ENCODE assay signal across 13 cellular contexts in genomic region chr16:85453-85782, GRCh38. TPM values are rescaled to one million over a fixed set of nuclear protein-coding genes. Genes with fewer than 3 reads are reported as not detected.
DNase-seq lines count a peak whose midpoint lies in the region; ATAC-seq, FAIRE-seq and TF ChIP-seq lines count a peak whose summit lies in the region.
"Had no signal": no experiment of that assay in that cellular context is flagged by ENCODE, and none has a peak within 500 bp of the region (broad histone marks: within the 10 kb centered on the region; RNA-seq: fewer than 3 reads in every experiment).

No MANE protein-coding gene starts in this region.

- H3K4me1 ChIP-seq in heart right ventricle (peaks cover 16 to 34% (median 30%) of the 10 kb centered on the region in 9 donors), astrocyte (ENCODE audit: insufficient read depth, low read length) (peaks cover 34% of the 10 kb centered on the region), urinary bladder (ENCODE audit: insufficient read depth) (no peaks in the 10 kb centered on the region)
- H3K4me1 ChIP-seq: pancreas had no signal

- no peak for DNase-seq in heart right ventricle
- no peak for DNase-seq in cardiac septum (ENCODE audit: low spot score)
- no peak for DNase-seq in astrocyte (ENCODE audit: low read depth)
- DNase-seq in nephron progenitor cell: no peak
- no peak for DNase-seq in NAMALWA (ENCODE audit: low spot score)
- no peak for DNase-seq in GM10266 (ENCODE audit: extremely low spot score)
- DNase-seq: NCI-H446 treated with DMSO at 0.1 percent for 48 hours, WERI-Rb-1 had no signal

- FAIRE-seq in astrocyte (lab: Jason Lieb, UNC): no peak
- FAIRE-seq: frontal cortex, pancreas had no signal

- H3K4me2 ChIP-seq in astrocyte (ENCODE audit: low read length): peak overlapping the region; percentile 67

- H3K9ac ChIP-seq in astrocyte (ENCODE audit: low read length): peak overlapping the region; percentile 56

- H3K36me3 Mint-ChIP-seq in astrocyte (ENCODE audit: low read depth, unreplicated experiment): peaks cover 9% of the 10 kb centered on the region
- peaks cover 10% of the 10 kb centered on the region for H3K36me3 Mint-ChIP-seq in nephron progenitor cell (ENCODE audit: low read depth)

- peaks cover 61% of the 10 kb centered on the region for H4K20me1 ChIP-seq in astrocyte (ENCODE audit: insufficient read depth, low read length)

- intact Hi-C loops in heart right ventricle (cut with DNase I): no loop called here
- intact Hi-C loops in cardiac septum (cut with DNase I): no loop called here

- H3K27ac Mint-ChIP-seq in astrocyte (ENCODE audit: unreplicated experiment) (no peak overlapping the region), nephron progenitor cell (peak overlapping the region; percentile 29)

- H2AFZ ChIP-seq in astrocyte (ENCODE audit: low read depth, low read length): no peak overlapping the region

- H3K9me3 ChIP-seq in heart right ventricle (no peaks in the 10 kb centered on the region), astrocyte (ENCODE audit: insufficient read depth, low read depth, low read length) (no peaks in the 10 kb centered on the region)
- H3K9me3 ChIP-seq: pancreas, SJSA1 had no signal

- no peaks in the 10 kb centered on the region for H3K27me3 Mint-ChIP-seq in astrocyte (ENCODE audit: low read depth, unreplicated experiment)
- no peaks in the 10 kb centered on the region for H3K27me3 Mint-ChIP-seq in nephron progenitor cell (ENCODE audit: low read depth, poor library complexity)

- H3K79me2 ChIP-seq in astrocyte (ENCODE audit: insufficient read depth, low read length): peaks cover 13% of the 10 kb centered on the region

- 69 to 79% methylated on average over 16 of the region's 16 CpGs for WGBS in heart right ventricle, 2 donors
- 78% methylated on average over 16 of the region's 16 CpGs for WGBS in urinary bladder

- H3K27me3 ChIP-seq in heart right ventricle: no peaks in the 10 kb centered on the region
- H3K27me3 ChIP-seq in astrocyte (ENCODE audit: insufficient read depth, low read length): no peaks in the 10 kb centered on the region
- H3K27me3 ChIP-seq: pancreas, SJSA1 had no signal

- peaks cover 0 to 77% (median 30%) of the 10 kb centered on the region in 9 donors for H3K36me3 ChIP-seq in heart right ventricle
- peaks cover 2% of the 10 kb centered on the region for H3K36me3 ChIP-seq in astrocyte (ENCODE audit: insufficient read depth, low read length)
- H3K36me3 ChIP-seq in urinary bladder (ENCODE audit: insufficient read depth): peaks cover 2% of the 10 kb centered on the region

- H3K27ac ChIP-seq in heart right ventricle: peak overlapping the region; percentile 44 to 81 (median 72)
- H3K27ac ChIP-seq in astrocyte (ENCODE audit: low read depth, low read length): no peak overlapping the region
- peak overlapping the region; percentile 48 for H3K27ac ChIP-seq in urinary bladder (ENCODE audit: low read depth)
- H3K27ac ChIP-seq: WERI-Rb-1 had no signal

- H3K4me3 Mint-ChIP-seq in astrocyte (ENCODE audit: unreplicated experiment): no peak overlapping the region
- no peak overlapping the region for H3K4me3 Mint-ChIP-seq in nephron progenitor cell

- peaks cover 14% of the 10 kb centered on the region for H3K4me1 Mint-ChIP-seq in astrocyte (ENCODE audit: low read depth, unreplicated experiment)
- peaks cover 18% of the 10 kb centered on the region for H3K4me1 Mint-ChIP-seq in nephron progenitor cell

- H3K4me3 ChIP-seq in heart right ventricle (peak overlapping the region in 1 of 10 donors; percentile 2), astrocyte (ENCODE audit: insufficient read depth, low read depth, low read length) (no peak overlapping the region), urinary bladder (ENCODE audit: low read depth, low read length) (no peak overlapping the region)
- H3K4me3 ChIP-seq: pancreas, SJSA1 had no signal

- no peak for TF ChIP-seq CTCF in heart right ventricle (IDR thresholded peaks at IDR 0.05)
- no peak for TF ChIP-seq CTCF in astrocyte (IDR thresholded peaks at IDR 0.05; ENCODE audit: insufficient read depth, low read depth, low read length)
- TF ChIP-seq CTCF in nephron progenitor cell (IDR thresholded peaks at IDR 0.05): no peak
- no peak for TF ChIP-seq CTCF in GM10266 (IDR thresholded peaks at IDR 0.05; ENCODE audit: control insufficient read depth, insufficient read depth, low read depth, missing control alignments)

- H3K9me3 Mint-ChIP-seq in astrocyte (ENCODE audit: unreplicated experiment) (no peaks in the 10 kb centered on the region), nephron progenitor cell (no peaks in the 10 kb centered on the region)

- peak in 3 of 8 donors; percentile 1 to 2 (median 2) for ATAC-seq in heart right ventricle
- no peak for ATAC-seq in HG03025 (IDR thresholded peaks at IDR 0.05; ENCODE audit: low FRiP score, unreplicated experiment)

RNA-seq across cellular contexts. Expression of gene MPG, which starts 7.4 kb away (rescaled TPM):
- total RNA-seq in heart right ventricle (10 to 100 TPM; 32.2 to 44.7 (median 38.6) TPM), cardiac septum (33.6 TPM), astrocyte (56.5 and 62.7 TPM in 2 replicates), urinary bladder (58.8 TPM)
- polyA plus RNA-seq in heart right ventricle (10 to 100 TPM; 68.2 to 88.5 TPM), urinary bladder (89.6 TPM)

RNA-seq across cellular contexts. Expression of gene RHBDF1, which starts 13.0 kb away (rescaled TPM):
- total RNA-seq in heart right ventricle: 10 to 100 TPM; 18.5 to 27.8 (median 24.3) TPM
- polyA plus RNA-seq in heart right ventricle: 10 to 100 TPM; 36.9 to 89.8 TPM
- 31.4 TPM for total RNA-seq in cardiac septum
- 45.6 and 55.5 TPM in 2 replicates for total RNA-seq in astrocyte
- 34.7 TPM for total RNA-seq in urinary bladder
- polyA plus RNA-seq in urinary bladder: 50.3 TPM

RNA-seq across cellular contexts. Expression of gene SNRNP25, which starts 31.8 kb away (rescaled TPM):
- total RNA-seq in heart right ventricle: 10 to 100 TPM; 45.6 to 86.6 (median 56.6) TPM
- 100 to 1,000 TPM in 1 of 2 donors, 10 to 100 TPM in 1; 80.4 to 109 TPM for polyA plus RNA-seq in heart right ventricle
- 45.6 TPM for total RNA-seq in cardiac septum
- total RNA-seq in astrocyte: 34.1 and 35.9 TPM in 2 replicates
- 9.5 TPM for total RNA-seq in urinary bladder
- 29.5 TPM for polyA plus RNA-seq in urinary bladder

RNA-seq across cellular contexts. Expression of gene POLR3K, which starts 32.0 kb away (rescaled TPM):
- total RNA-seq in heart right ventricle (10 to 100 TPM in 7 of 10 donors, 1 to 10 TPM in 3; 9.1 to 11.8 (median 10.5) TPM), cardiac septum (9.2 TPM), astrocyte (9.6 and 12.2 TPM in 2 replicates), urinary bladder (3.4 TPM)
- polyA plus RNA-seq in heart right ventricle (10 to 100 TPM in 1 of 2 donors, 1 to 10 TPM in 1; 6.7 to 19.2 TPM), urinary bladder (16.8 TPM)

RNA-seq across cellular contexts. Expression of gene NPRL3, which starts 53.1 kb away (rescaled TPM):
- total RNA-seq in heart right ventricle: 10 to 100 TPM; 19.0 to 28.8 (median 22.3) TPM
- polyA plus RNA-seq in heart right ventricle: 10 to 100 TPM; 16.2 to 19.6 TPM
- 24.0 TPM for total RNA-seq in cardiac septum
- 23.5 and 29.0 TPM in 2 replicates for total RNA-seq in astrocyte
- total RNA-seq in urinary bladder: 9.7 TPM
- polyA plus RNA-seq in urinary bladder: 25.5 TPM
